ENCODE assay signal across 31 cellular contexts in genomic region chr10:131503992-131504391, GRCh38.
"Had no signal": no experiment of that assay in that cellular context is flagged by ENCODE, and none has a peak within 500 bp of the region (broad histone marks: within the 10 kb centered on the region; RNA-seq: fewer than 3 reads in every experiment).

No MANE protein-coding gene starts in this region.

- H3K4me3 ChIP-seq: neural progenitor cell, ovary, psoas muscle, skin epidermis, smooth muscle cell, spleen, stomach, thoracic aorta, thyroid gland, tibial nerve, upper lobe of left lung, vagina had no signal

- H3K27me3 Mint-ChIP-seq: naive thymus-derived CD4-positive, alpha-beta T cell; progenitor cell of endocrine pancreas; stimulated activated memory B cell treated with anti-CD40 and anti-IgM and Interleukin-4, amounts not matched to agents 10 μg/mL and 1 μg/mL and 100 μg/mL, for 72 hours had no signal

- H3K27ac ChIP-seq: neural progenitor cell, ovary, parathyroid adenoma, psoas muscle, skin epidermis, spleen, stomach, thoracic aorta, thyroid gland, tibial nerve, upper lobe of left lung, vagina had no signal

- H3K79me2 ChIP-seq: parathyroid adenoma had no signal

- H3K27ac Mint-ChIP-seq: naive thymus-derived CD4-positive, alpha-beta T cell; natural killer cell; nephron; neural progenitor cell; progenitor cell of endocrine pancreas; stimulated activated memory B cell treated with anti-CD40 and anti-IgM and Interleukin-4, amounts not matched to agents 10 μg/mL and 1 μg/mL and 100 μg/mL, for 72 hours had no signal

- FAIRE-seq: urothelium cell line had no signal

- ATAC-seq: naive thymus-derived CD4-positive, alpha-beta T cell; natural killer cell; psoas muscle; right cardiac atrium; sciatic nerve; stimulated activated memory B cell treated with anti-CD40 and anti-IgM and Interleukin-4, amounts not matched to agents 10 μg/mL and 1 μg/mL and 100 μg/mL, for 72 hours; stimulated activated naive CD8-positive, alpha-beta T cell treated with anti-CD3 and anti-CD28 coated beads, Interleukin-15, Interleukin-2, amounts not matched to agents 100 U/mL and 50 U/mL, for 24 hours had no signal

- H3K4me1 Mint-ChIP-seq: naive thymus-derived CD4-positive, alpha-beta T cell; natural killer cell; nephron; neural progenitor cell; stimulated activated memory B cell treated with anti-CD40 and anti-IgM and Interleukin-4, amounts not matched to agents 10 μg/mL and 1 μg/mL and 100 μg/mL, for 72 hours had no signal

- H3K27me3 ChIP-seq: neural progenitor cell, ovary, spleen, stomach, thyroid gland, tibial nerve, upper lobe of left lung, vagina had no signal

- DNase-seq: naive thymus-derived CD4-positive, alpha-beta T cell; natural killer cell; occipital lobe; ovary; posterior cingulate gyrus; psoas muscle; right cardiac atrium; spleen; stimulated activated CD4-positive, alpha-beta T cell treated with anti-CD3 and anti-CD28 coated beads, Interleukin-12 subunit alpha, Interleukin-12 subunit beta, amount 100 ng/mL, for 4 hours; stimulated activated CD4-positive, alpha-beta T cell treated with anti-CD3 and anti-CD28 coated beads, Interleukin-1b, Interleukin-23, amount 100 ng/mL, for 48 hours; stimulated activated CD4-positive, alpha-beta T cell treated with anti-CD3 and anti-CD28 coated beads, Interleukin-4, amount 100 ng/mL, for 1 hour; stimulated activated CD4-positive, alpha-beta T cell treated with anti-CD3 and anti-CD28 coated beads, Interleukin-4, amount 100 ng/mL, for 4 hours; stimulated activated CD8-positive, alpha-beta memory T cell treated with anti-CD3 and anti-CD28 coated beads, Interleukin-4, amount 100 ng/mL, for 48 hours; stimulated activated naive CD4-positive, alpha-beta T cell; stimulated activated naive CD8-positive, alpha-beta T cell treated with anti-CD3 and anti-CD28 coated beads, Interleukin-15, Interleukin-2, amounts not matched to agents 100 U/mL and 50 U/mL, for 24 hours; stomach; thyroid gland; trophoblast cell; upper lobe of left lung had no signal

- H3K4me3 Mint-ChIP-seq: naive thymus-derived CD4-positive, alpha-beta T cell; natural killer cell; nephron; neural progenitor cell; stimulated activated memory B cell treated with anti-CD40 and anti-IgM and Interleukin-4, amounts not matched to agents 10 μg/mL and 1 μg/mL and 100 μg/mL, for 72 hours had no signal

- H3K4me1 ChIP-seq: neural progenitor cell, parathyroid adenoma, psoas muscle, spleen, stomach, thyroid gland, tibial nerve, upper lobe of left lung, vagina had no signal

- H2AFZ ChIP-seq: neural progenitor cell, parathyroid adenoma had no signal

- H3K4me2 ChIP-seq: neural progenitor cell, smooth muscle cell had no signal

- H3K36me3 ChIP-seq: neural progenitor cell, ovary, spleen, stomach, thoracic aorta, thyroid gland, tibial nerve, upper lobe of left lung, vagina had no signal

- H3K9me3 ChIP-seq: thoracic aorta, thyroid gland, vagina had no signal

- H3K9ac ChIP-seq: neural progenitor cell, parathyroid adenoma had no signal
